Comparison of ENCODE assay signal across 9 cellular contexts in the genomic region with DNA sequence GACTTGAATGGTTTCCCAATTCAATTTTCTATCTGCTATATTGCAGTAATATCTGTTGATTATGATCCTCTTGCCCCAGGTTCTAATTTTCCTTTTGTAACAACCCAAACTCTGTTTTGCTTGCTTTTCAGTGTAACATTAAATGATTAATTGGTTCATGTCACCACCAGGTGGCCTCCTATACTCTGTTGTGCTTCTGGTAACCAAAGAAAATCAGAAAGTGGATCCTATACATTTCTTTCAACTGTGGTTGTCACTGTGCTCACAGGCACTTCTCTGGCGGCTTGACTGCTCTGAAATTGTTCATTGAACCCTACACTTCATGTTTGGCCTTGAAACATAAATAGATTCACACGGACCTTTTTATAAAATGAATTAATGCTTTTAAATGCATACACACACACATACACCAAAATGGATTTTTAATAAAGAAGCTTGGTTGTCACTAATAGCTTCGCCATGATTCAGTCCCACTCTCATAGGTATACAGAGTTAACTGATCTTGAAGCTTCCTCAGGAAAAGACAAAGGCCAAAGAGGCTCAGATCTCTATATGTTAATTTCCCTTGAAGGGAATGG.
A peak's percentile ranks its signal among the peaks of the same experiment; 100 is the strongest.
DNase-seq lines count a peak whose midpoint lies in the region; ATAC-seq and TF ChIP-seq lines count a peak whose summit lies in the region.
"Had no signal": no experiment of that assay in that cellular context is flagged by ENCODE, and none has a peak within 500 bp of the region (broad histone marks: within the 10 kb centered on the region; RNA-seq: fewer than 3 reads in every experiment).

No MANE protein-coding gene starts in this region.

- H2AFZ ChIP-seq in OCI-LY3 (ENCODE audit: low read depth, low read length): no peak overlapping the region; the same call in 1 of the 2 replicates

- peak overlapping the region; percentile 25 for H3K4me2 ChIP-seq in OCI-LY3 (ENCODE audit: low read length)

- 49 to 53% (median 50%) methylated on average over 3 of the region's 3 CpGs for WGBS in heart left ventricle, 4 donors

- peaks cover 7% of the 10 kb centered on the region for H3K4me1 Mint-ChIP-seq in T-helper 17 cell

- H3K27me3 Mint-ChIP-seq in T-helper 17 cell: peaks cover 10% of the 10 kb centered on the region
- H3K27me3 Mint-ChIP-seq: activated naive CD8-positive, alpha-beta T cell had no signal

- no peaks in the 10 kb centered on the region for H3K36me3 Mint-ChIP-seq in T-helper 17 cell (ENCODE audit: low read depth)

- no peak overlapping the region for H3K27ac Mint-ChIP-seq in T-helper 17 cell
- H3K27ac Mint-ChIP-seq: activated naive CD8-positive, alpha-beta T cell had no signal

- H3K9ac ChIP-seq in OCI-LY3 (ENCODE audit: low read length): no peak overlapping the region

- H3K4me3 Mint-ChIP-seq in T-helper 17 cell: no peak overlapping the region
- H3K4me3 Mint-ChIP-seq: activated naive CD8-positive, alpha-beta T cell had no signal

- H3K27me3 ChIP-seq in heart left ventricle: no peaks in the 10 kb centered on the region
- 0 out of 2 replicates have a peak, but pooled peaks cover 8% of the 10 kb centered on the region for H3K27me3 ChIP-seq in OCI-LY3 (ENCODE audit: low read depth, low read length)
- no peaks in the 10 kb centered on the region for H3K27me3 ChIP-seq in dorsolateral prefrontal cortex

- H3K4me1 ChIP-seq in heart left ventricle (peaks cover 5 to 45% (median 34%) of the 10 kb centered on the region in 12 donors), OCI-LY3 (ENCODE audit: low read length) (peaks cover 11% of the 10 kb centered on the region)

- intact Hi-C loops in heart left ventricle (cut with DNase I): loop anchor here in 7 of 10 donors (5.0 to 10.0 kb wide), 5 partner anchors 111 to 1084 kb away; partner anchors contain the start of gene NPAS3 (in 1 of the 7)
- intact Hi-C loops in Right ventricle myocardium inferior (cut with DNase I): no loop called here
- intact Hi-C loops in dorsolateral prefrontal cortex (cut with DNase I): loop anchor here (2.0 to 10.0 kb wide), 5 partner anchors 96 to 1084 kb away; partner anchors contain the start of gene NPAS3 (in 1 of the 2)

- DNase-seq in heart left ventricle (peak in 1 of 5 donors; percentile 17), Right ventricle myocardium inferior (ENCODE audit: missing footprints) (no peak), HPDE6-E6E7 (ENCODE audit: extremely low spot score) (peak; percentile 20), dorsolateral prefrontal cortex (peak in 3 of 10 donors; percentile 25 to 62 (median 40)), middle frontal gyrus (ENCODE audit: extremely low spot score, low spot score) (peak; percentile 50), T-helper 17 cell (no peak)

- no peaks in the 10 kb centered on the region for H4K20me1 ChIP-seq in OCI-LY3 (ENCODE audit: insufficient read depth, low read length)

- H3K9me3 ChIP-seq in heart left ventricle (no peaks in the 10 kb centered on the region), OCI-LY3 (ENCODE audit: insufficient read depth, low read length) (no peaks in the 10 kb centered on the region), T-helper 17 cell (ENCODE audit: control insufficient read depth, low read length, poor library complexity, severe bottlenecking) (no peaks in the 10 kb centered on the region)

- TF ChIP-seq CTCF in heart left ventricle (IDR thresholded peaks at IDR 0.05) (peak; percentile 31 to 70 (median 55)), OCI-LY3 (IDR thresholded peaks at IDR 0.05; ENCODE audit: low read depth, low read length) (peak; percentile 79), dorsolateral prefrontal cortex (IDR thresholded peaks at IDR 0.05 in 54 of 56, conservative IDR thresholded peaks at IDR 0.05 in 2 of 56; ENCODE audit: low read depth in 1 of 56, partially characterized antibody in 56 of 56) (peak; percentile 54 to 88 (median 72))

- TF ChIP-seq POLR2A in heart left ventricle (IDR thresholded peaks at IDR 0.05): no peak

- ATAC-seq in heart left ventricle (peak in 1 of 4 donors; percentile 38), Right ventricle myocardium inferior (no peak), T-helper 17 cell (no peak), HG02588 (IDR thresholded peaks at IDR 0.05; ENCODE audit: unreplicated experiment) (no peak)

- H3K79me2 ChIP-seq in OCI-LY3 (ENCODE audit: low read length): no peaks in the 10 kb centered on the region

- H3K27ac ChIP-seq in heart left ventricle: peak overlapping the region in 2 of 12 donors; percentile 66 to 79
- H3K27ac ChIP-seq in OCI-LY3 (ENCODE audit: low read length): no peak overlapping the region
- peak overlapping the region in 57 of 59 donors; percentile 5 to 91 (median 81) for H3K27ac ChIP-seq in dorsolateral prefrontal cortex

- no peaks in the 10 kb centered on the region for H3K36me3 ChIP-seq in heart left ventricle
- no peaks in the 10 kb centered on the region for H3K36me3 ChIP-seq in OCI-LY3 (replicated peaks; ENCODE audit: low read depth, low read length)

- H3K4me3 ChIP-seq in heart left ventricle (no peak overlapping the region), OCI-LY3 (ENCODE audit: low read length) (no peak overlapping the region), dorsolateral prefrontal cortex (peak overlapping the region in 10 of 59 donors; percentile 21 to 56 (median 44))

Comparison
In these comparisons a context has a peak if more than half of its experiments do, and no peak if none do; other contexts are left out.
1. DNase-seq: peak in HPDE6-E6E7 (single experiment) and middle frontal gyrus (single experiment); none in Right ventricle myocardium inferior (single experiment) and T-helper 17 cell (0 of 3).
2. Peak in every context shown above with its lines, with median percentiles within 50 percentile points of each other: CTCF ChIP-seq.